In genomic region chr2:7952046-7952445, GRCh38 we compare ENCODE assay signal across 1 cellular context.
TF ChIP-seq lines count a peak whose summit lies in the region.

No MANE protein-coding gene starts in this region.

TF ChIP-seq in IMR-90, 13 proteins besides CTCF, POLR2A, EP300 and RAD21:
- TF ChIP-seq FOS (IDR thresholded peaks at IDR 0.05; ENCODE audit: low read depth, low read length): no peak
- no peak for TF ChIP-seq ELK1 (IDR thresholded peaks at IDR 0.05; ENCODE audit: borderline replicate concordance, low read depth, low read length)
- no peak for TF ChIP-seq SMC3 (IDR thresholded peaks at IDR 0.05; ENCODE audit: low read depth, low read length)
- TF ChIP-seq RFX5 (IDR thresholded peaks at IDR 0.05; ENCODE audit: low read depth, low read length): no peak
- TF ChIP-seq MXI1 (IDR thresholded peaks at IDR 0.05; ENCODE audit: borderline replicate concordance, low read depth, low read length): no peak
- TF ChIP-seq NFE2L2 (IDR thresholded peaks at IDR 0.05; ENCODE audit: low read depth, low read length): no peak
- no peak for TF ChIP-seq RCOR1 (IDR thresholded peaks at IDR 0.05; ENCODE audit: insufficient replicate concordance, low read length)
- TF ChIP-seq BHLHE40 (IDR thresholded peaks at IDR 0.05; ENCODE audit: low read depth, low read length): no peak
- TF ChIP-seq MAFK (IDR thresholded peaks at IDR 0.05; ENCODE audit: low read depth, low read length): no peak
- TF ChIP-seq CHD1 (IDR thresholded peaks at IDR 0.05; ENCODE audit: low read depth, low read length): no peak
- no peak for TF ChIP-seq MAZ (IDR thresholded peaks at IDR 0.05; ENCODE audit: borderline replicate concordance, low read depth, low read length)
- no peak for TF ChIP-seq USF2 (IDR thresholded peaks at IDR 0.05; ENCODE audit: low read depth, low read length)
- no peak for TF ChIP-seq CEBPB (IDR thresholded peaks at IDR 0.05; ENCODE audit: low read depth, low read length)
